In the genomic region with DNA sequence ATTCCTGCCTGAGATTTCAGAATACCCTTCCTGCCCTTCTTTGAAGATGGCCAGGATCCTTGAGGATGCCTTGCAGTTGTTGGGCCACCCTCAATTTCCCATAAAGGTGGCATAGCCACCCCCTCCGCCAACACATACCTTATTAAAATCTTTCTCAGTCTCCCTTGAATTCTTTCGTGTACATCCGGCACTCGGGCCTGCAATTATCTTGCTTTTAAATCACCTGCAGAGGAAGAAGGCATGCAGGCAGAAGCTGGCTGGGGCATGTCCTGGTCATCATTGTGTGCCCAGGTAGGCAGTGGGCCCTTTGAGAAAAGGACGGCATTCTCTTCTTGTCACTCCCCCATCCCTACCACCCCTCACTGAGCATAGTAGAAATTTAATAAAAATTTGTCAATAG, we compare ENCODE assay signal across 29 cellular contexts.
"Had no signal": no experiment of that assay in that cellular context is flagged by ENCODE, and none has a peak within 500 bp of the region (broad histone marks: within the 10 kb centered on the region; RNA-seq: fewer than 3 reads in every experiment).

No MANE protein-coding gene starts in this region.

- H3K4me3 ChIP-seq: adrenal gland, body of pancreas, cardiac muscle cell, colonic mucosa, esophagus squamous epithelium, gastroesophageal sphincter had no signal

- H3K27ac ChIP-seq: adrenal gland, body of pancreas, colonic mucosa, epithelial cell of prostate, esophagus squamous epithelium, gastroesophageal sphincter had no signal

- H3K9me3 ChIP-seq: adrenal gland, body of pancreas, colonic mucosa, esophagus squamous epithelium had no signal

- H3K4me1 ChIP-seq: adrenal gland, body of pancreas, colonic mucosa, esophagus squamous epithelium, gastroesophageal sphincter had no signal

- DNase-seq: activated CD4-positive, alpha-beta memory T cell treated with anti-CD3 and anti-CD28 coated beads for 36 hours; activated CD4-positive, alpha-beta T cell treated with anti-CD3 and anti-CD28 coated beads for 36 hours; activated CD4-positive, alpha-beta T cell treated with anti-CD3 and anti-CD28 coated beads, Interleukin-2, amount 10 ng/mL, durations not matched to agents 24 days and 14 days; activated CD4-positive, CD25-positive, alpha-beta regulatory T cell; activated CD4-positive, CD25-positive, alpha-beta regulatory T cell treated with anti-CD3 and anti-CD28 coated beads, Interleukin-2, amount 50 U/mL, for 72 hours; activated CD8-positive, alpha-beta memory T cell treated with anti-CD3 and anti-CD28 coated beads, Interleukin-2, amount 10 ng/mL, durations not matched to agents 7 days and 5 days; activated CD8-positive, alpha-beta memory T cell treated with anti-CD3 and anti-CD28 coated beads, Interleukin-2, amount 50 U/mL, for 4 hours; activated CD8-positive, alpha-beta T cell treated with anti-CD3 and anti-CD28 coated beads, Interleukin-2, amount 10 ng/mL, durations not matched to agents 7 days and 5 days; activated effector memory CD4-positive, alpha-beta T cell treated with anti-CD3 and anti-CD28 coated beads, Interleukin-2, amount 50 U/mL, for 16 hours; activated naive CD4-positive, alpha-beta T cell treated with anti-CD3 and anti-CD28 coated beads for 36 hours; activated naive CD8-positive, alpha-beta T cell treated with anti-CD3 and anti-CD28 coated beads for 36 hours; activated naive CD8-positive, alpha-beta T cell treated with anti-CD3 and anti-CD28 coated beads, Interleukin-2, amount 50 U/mL, for 24 hours; activated T-cell treated with anti-CD3 and anti-CD28 coated beads, Interleukin-2, amount 50 U/mL, for 1 hour; activated T-cell treated with anti-CD3 and anti-CD28 coated beads, Interleukin-2, amount 50 U/mL, for 48 hours; adrenal gland; amygdala; aorta; body of pancreas; central memory CD4-positive, alpha-beta T cell; cerebellar nuclear complex; colonic mucosa; effector CD8-positive, alpha-beta T cell; esophagus squamous epithelium; foreskin melanocyte; T-helper 17 cell; T1000 had no signal

- ATAC-seq: activated CD4-positive, alpha-beta T cell treated with anti-CD3 and anti-CD28 coated beads for 36 hours; activated CD8-positive, alpha-beta memory T cell treated with anti-CD3 and anti-CD28 coated beads, Interleukin-2, amount 10 ng/mL, durations not matched to agents 7 days and 5 days; activated CD8-positive, alpha-beta T cell treated with anti-CD3 and anti-CD28 coated beads, Interleukin-2, amount 10 ng/mL, durations not matched to agents 7 days and 5 days; activated naive CD8-positive, alpha-beta T cell treated with anti-CD3 and anti-CD28 coated beads, Interleukin-2, amount 50 U/mL, for 24 hours; body of pancreas; gastroesophageal sphincter; T-helper 17 cell had no signal

- H3K36me3 ChIP-seq: adrenal gland, cardiac muscle cell, colonic mucosa, esophagus squamous epithelium, gastroesophageal sphincter had no signal

- H3K27me3 ChIP-seq: adrenal gland, body of pancreas, cardiac muscle cell, colonic mucosa had no signal
